Comparison of ENCODE assay signal across 25 cellular contexts in the genomic region with DNA sequence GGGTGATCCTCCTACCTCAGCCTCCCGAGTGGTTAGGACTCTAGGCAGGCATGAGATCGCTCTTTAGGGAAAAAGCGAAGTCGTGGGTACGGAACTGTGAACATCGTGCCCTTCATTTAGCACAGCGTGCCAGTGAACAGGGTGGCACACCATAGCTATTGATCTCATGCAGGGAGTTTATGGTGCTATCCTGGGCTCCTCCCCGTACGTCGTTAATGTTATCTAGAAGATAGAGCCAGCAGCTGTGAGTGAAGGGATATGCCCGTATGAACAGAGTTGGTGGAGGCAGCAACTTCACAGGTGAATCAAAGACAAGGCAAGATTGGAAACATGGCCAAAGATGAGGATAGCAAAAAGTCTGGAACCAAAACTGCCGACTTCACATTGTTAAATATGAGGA. TPM values are rescaled to one million over a fixed set of nuclear protein-coding genes. Genes with fewer than 3 reads are reported as not detected.
"Had no signal": no experiment of that assay in that cellular context is flagged by ENCODE, and none has a peak within 500 bp of the region (broad histone marks: within the 10 kb centered on the region; RNA-seq: fewer than 3 reads in every experiment).

No MANE protein-coding gene starts in this region.

- DNase-seq: activated CD4-positive, alpha-beta memory T cell treated with anti-CD3 and anti-CD28 coated beads for 36 hours; activated CD4-positive, alpha-beta T cell treated with anti-CD3 and anti-CD28 coated beads, Interleukin-2, amount 10 ng/mL, durations not matched to agents 7 days and 5 days; activated CD4-positive, CD25-positive, alpha-beta regulatory T cell; activated CD8-positive, alpha-beta memory T cell treated with anti-CD3 and anti-CD28 coated beads for 24 hours; activated naive CD4-positive, alpha-beta T cell treated with anti-CD3 and anti-CD28 coated beads, Interleukin-2, amount 50 U/mL, for 16 hours; activated naive CD8-positive, alpha-beta T cell treated with anti-CD3 and anti-CD28 coated beads, Interleukin-2, amount 10 ng/mL, durations not matched to agents 7 days and 5 days; activated T-cell treated with anti-CD3 and anti-CD28 coated beads, Interleukin-2, amount 50 U/mL, for 4 hours; aorta; central memory CD4-positive, alpha-beta T cell; MG63; MV-4-11; NCI-H1105; NCI-H1436; NCI-H187; NCI-H2081; NCI-H510A treated with DMSO at 0.1 percent for 48 hours; NCI-H69; Right ventricle myocardium superior; SJCRH30; SK-N-SH; T-helper 1 cell had no signal

- H3K27me3 ChIP-seq: breast epithelium, MG63, Peyer's patch, SJCRH30 had no signal

- H3K4me3 ChIP-seq: breast epithelium, MG63, Peyer's patch, SJCRH30 had no signal

- H3K4me1 ChIP-seq: breast epithelium had no signal

- H3K27me3 Mint-ChIP-seq: activated CD4-positive, alpha-beta memory T cell treated with anti-CD3 and anti-CD28 coated beads for 36 hours; activated CD4-positive, alpha-beta T cell treated with anti-CD3 and anti-CD28 coated beads, Interleukin-2, amount 10 ng/mL, durations not matched to agents 7 days and 5 days; activated naive CD8-positive, alpha-beta T cell treated with anti-CD3 and anti-CD28 coated beads, Interleukin-2, amount 10 ng/mL, durations not matched to agents 7 days and 5 days; activated T-helper 17 cell treated with anti-CD3 and anti-CD28 coated beads, Interleukin-2, amount 50 U/mL, for 72 hours had no signal

- H3K27ac Mint-ChIP-seq: activated CD4-positive, alpha-beta memory T cell treated with anti-CD3 and anti-CD28 coated beads for 36 hours; activated CD4-positive, alpha-beta T cell treated with anti-CD3 and anti-CD28 coated beads, Interleukin-2, amount 10 ng/mL, durations not matched to agents 7 days and 5 days; activated naive CD8-positive, alpha-beta T cell treated with anti-CD3 and anti-CD28 coated beads, Interleukin-2, amount 10 ng/mL, durations not matched to agents 7 days and 5 days; activated T-helper 17 cell treated with anti-CD3 and anti-CD28 coated beads, Interleukin-2, amount 50 U/mL, for 72 hours had no signal

- ATAC-seq: activated T-cell treated with anti-CD3 and anti-CD28 coated beads, Interleukin-2, amount 50 U/mL, for 4 hours; activated T-helper 17 cell treated with anti-CD3 and anti-CD28 coated beads, Interleukin-2, amount 50 U/mL, for 72 hours had no signal

- H3K4me1 Mint-ChIP-seq: activated T-helper 17 cell treated with anti-CD3 and anti-CD28 coated beads, Interleukin-2, amount 50 U/mL, for 72 hours had no signal

- H3K9me3 Mint-ChIP-seq: activated CD4-positive, alpha-beta memory T cell treated with anti-CD3 and anti-CD28 coated beads for 36 hours; activated CD4-positive, alpha-beta T cell treated with anti-CD3 and anti-CD28 coated beads, Interleukin-2, amount 10 ng/mL, durations not matched to agents 7 days and 5 days; activated naive CD8-positive, alpha-beta T cell treated with anti-CD3 and anti-CD28 coated beads, Interleukin-2, amount 10 ng/mL, durations not matched to agents 7 days and 5 days; activated T-cell treated with anti-CD3 and anti-CD28 coated beads, Interleukin-2, amount 50 U/mL, for 4 hours; activated T-helper 17 cell treated with anti-CD3 and anti-CD28 coated beads, Interleukin-2, amount 50 U/mL, for 72 hours had no signal

- H3K4me3 Mint-ChIP-seq: activated CD4-positive, alpha-beta memory T cell treated with anti-CD3 and anti-CD28 coated beads for 36 hours; activated CD4-positive, alpha-beta T cell treated with anti-CD3 and anti-CD28 coated beads, Interleukin-2, amount 10 ng/mL, durations not matched to agents 7 days and 5 days; activated naive CD8-positive, alpha-beta T cell treated with anti-CD3 and anti-CD28 coated beads, Interleukin-2, amount 10 ng/mL, durations not matched to agents 7 days and 5 days; activated T-cell treated with anti-CD3 and anti-CD28 coated beads, Interleukin-2, amount 50 U/mL, for 4 hours; activated T-helper 17 cell treated with anti-CD3 and anti-CD28 coated beads, Interleukin-2, amount 50 U/mL, for 72 hours had no signal

- H3K36me3 ChIP-seq: breast epithelium had no signal

- H3K9me3 ChIP-seq: breast epithelium, MG63, Peyer's patch, SJCRH30, SK-N-SH had no signal

RNA-seq across cellular contexts. Expression of a gene that starts 30.4 kb away (rescaled TPM):
- total RNA-seq: activated CD4-positive, alpha-beta memory T cell treated with anti-CD3 and anti-CD28 coated beads for 36 hours; activated CD4-positive, alpha-beta T cell treated with anti-CD3 and anti-CD28 coated beads, Interleukin-2, amount 10 ng/mL, durations not matched to agents 7 days and 5 days; activated naive CD8-positive, alpha-beta T cell treated with anti-CD3 and anti-CD28 coated beads, Interleukin-2, amount 10 ng/mL, durations not matched to agents 7 days and 5 days; activated T-cell treated with anti-CD3 and anti-CD28 coated beads, Interleukin-2, amount 50 U/mL, for 4 hours; activated T-helper 17 cell treated with anti-CD3 and anti-CD28 coated beads, Interleukin-2, amount 50 U/mL, for 72 hours; Peyer's patch; T-helper 2 cell treated with Interferon-gamma antibody and Interleukin-4, amounts not matched to agents 100 ng/mL and 5 ng/mL, for 36 hours had no signal
- polyA plus RNA-seq: SK-N-SH had no signal

RNA-seq across cellular contexts. Expression of a gene that starts 41.6 kb away (rescaled TPM):
- total RNA-seq: activated CD4-positive, alpha-beta memory T cell treated with anti-CD3 and anti-CD28 coated beads for 36 hours; activated CD4-positive, alpha-beta T cell treated with anti-CD3 and anti-CD28 coated beads, Interleukin-2, amount 10 ng/mL, durations not matched to agents 7 days and 5 days; activated naive CD8-positive, alpha-beta T cell treated with anti-CD3 and anti-CD28 coated beads, Interleukin-2, amount 10 ng/mL, durations not matched to agents 7 days and 5 days; activated T-cell treated with anti-CD3 and anti-CD28 coated beads, Interleukin-2, amount 50 U/mL, for 4 hours; activated T-helper 17 cell treated with anti-CD3 and anti-CD28 coated beads, Interleukin-2, amount 50 U/mL, for 72 hours; aorta; breast epithelium; Peyer's patch; T-helper 2 cell treated with Interferon-gamma antibody and Interleukin-4, amounts not matched to agents 100 ng/mL and 5 ng/mL, for 36 hours had no signal

RNA-seq across cellular contexts. Expression of a gene that starts 55.2 kb away (rescaled TPM):
- total RNA-seq: activated CD4-positive, alpha-beta memory T cell treated with anti-CD3 and anti-CD28 coated beads for 36 hours; activated CD4-positive, alpha-beta T cell treated with anti-CD3 and anti-CD28 coated beads, Interleukin-2, amount 10 ng/mL, durations not matched to agents 7 days and 5 days; activated naive CD8-positive, alpha-beta T cell treated with anti-CD3 and anti-CD28 coated beads, Interleukin-2, amount 10 ng/mL, durations not matched to agents 7 days and 5 days; activated T-cell treated with anti-CD3 and anti-CD28 coated beads, Interleukin-2, amount 50 U/mL, for 4 hours; activated T-helper 17 cell treated with anti-CD3 and anti-CD28 coated beads, Interleukin-2, amount 50 U/mL, for 72 hours; Peyer's patch; SJCRH30; T-helper 2 cell treated with Interferon-gamma antibody and Interleukin-4, amounts not matched to agents 100 ng/mL and 5 ng/mL, for 36 hours had no signal
